Comparison of ENCODE assay signal across 11 cellular contexts in genomic region chr17:48236681-48237134, GRCh38.
DNase-seq lines count a peak whose midpoint lies in the region; TF ChIP-seq lines count a peak whose summit lies in the region.
"Had no signal": no experiment of that assay in that cellular context is flagged by ENCODE, and none has a peak within 500 bp of the region (broad histone marks: within the 10 kb centered on the region; RNA-seq: fewer than 3 reads in every experiment).

No MANE protein-coding gene starts in this region.

- no peak for TF ChIP-seq CTCF in astrocyte of the spinal cord (IDR thresholded peaks at IDR 0.05; ENCODE audit: low read depth, low read length)

- DNase-seq in ELR (ENCODE audit: low read depth) (peak; percentile 99), LHCN-M2 (ENCODE audit: low read depth) (peak; percentile 86), astrocyte of the spinal cord (ENCODE audit: low read depth, low spot score) (peak; percentile 74), lung microvascular endothelial cell (ENCODE audit: low read depth in 2 of 2) (peak; percentile 15 to 94), nucleus accumbens (lab: John Stamatoyannopoulos, UW) (no peak), COLO829 (ENCODE audit: low spot score) (no peak), NCI-H2196 treated with DMSO at 0.1 percent for 48 hours (lab: John Stamatoyannopoulos, UW; ENCODE audit: unreplicated experiment) (no peak)
- DNase-seq: body of pancreas, MV-4-11, NCI-H446, WERI-Rb-1 had no signal

- no peak overlapping the region for H3K4me3 ChIP-seq in astrocyte of the spinal cord (ENCODE audit: low read depth, low read length)
- H3K4me3 ChIP-seq: body of pancreas had no signal

- in situ Hi-C loops in astrocyte of the spinal cord (cut with HindIII; ENCODE audit: low sequenced_read_pairs), result no loop called here

Comparison
In these comparisons a context has a peak if more than half of its experiments do, and no peak if none do; other contexts are left out.
1. DNase-seq: peak in ELR (single experiment), LHCN-M2 (single experiment), astrocyte of the spinal cord (single experiment) and lung microvascular endothelial cell (2 of 2); none in nucleus accumbens (0 of 56), COLO829 (single experiment) and NCI-H2196 treated with DMSO at 0.1 percent for 48 hours (single experiment).